8 cellular contexts compared by ENCODE assay signal in the genomic region with DNA sequence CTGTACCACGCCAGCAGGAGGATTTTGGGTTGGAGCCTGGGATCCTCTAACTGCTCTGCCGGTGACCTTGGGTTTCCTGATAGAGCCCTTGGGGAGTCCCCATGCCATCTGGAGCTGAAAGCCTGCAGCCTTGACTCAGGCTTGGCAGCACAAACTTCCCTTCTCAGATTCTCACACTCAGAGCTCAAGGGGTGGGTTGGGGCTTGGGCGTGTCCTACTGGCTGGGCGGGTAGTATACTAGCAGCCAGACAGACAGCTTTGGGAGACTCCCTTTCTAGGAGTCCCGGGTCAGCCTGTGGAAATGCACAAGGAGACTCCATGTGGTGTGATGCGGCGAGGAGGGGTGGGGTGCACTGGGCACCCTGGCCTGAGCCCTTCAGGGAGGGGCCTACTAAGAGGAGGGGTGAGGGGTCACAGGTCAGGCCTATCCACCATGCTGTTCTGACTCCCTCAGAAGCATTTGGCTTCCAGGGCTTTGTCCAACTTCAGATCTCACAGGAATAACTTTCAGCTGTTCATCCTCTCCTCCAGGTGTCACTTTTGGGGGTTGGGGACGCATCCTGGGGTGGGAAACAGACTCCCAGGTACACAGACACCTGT. TPM values are rescaled to one million over a fixed set of nuclear protein-coding genes. Genes with fewer than 3 reads are reported as not detected.
DNase-seq lines count a peak whose midpoint lies in the region; ATAC-seq and TF ChIP-seq lines count a peak whose summit lies in the region.

No MANE protein-coding gene starts in this region.

- H4K20me1 ChIP-seq in GM23248 (ENCODE audit: insufficient read depth): no peaks in the 10 kb centered on the region

- H3F3A ChIP-seq in GM23248 (ENCODE audit: insufficient read depth): no peaks in the 10 kb centered on the region

- H3K79me2 ChIP-seq in GM23248 (ENCODE audit: insufficient read depth): no peaks in the 10 kb centered on the region

- H3K27ac ChIP-seq in GM23248: 0 out of 2 replicates have a peak overlapping the region, but pooled peaks have one; percentile 58

- H3K9me3 ChIP-seq in GM23248 (ENCODE audit: low read depth) (no peaks in the 10 kb centered on the region), adipocyte (ENCODE audit: control insufficient read depth, low read length) (no peaks in the 10 kb centered on the region)

- ATAC-seq in left colon: peak; percentile 87
- no peak for ATAC-seq in HG03175 (IDR thresholded peaks at IDR 0.05; ENCODE audit: unreplicated experiment)

- no peaks in the 10 kb centered on the region for H3K27me3 ChIP-seq in GM23248 (replicated peaks; ENCODE audit: insufficient read depth)
- H3K27me3 ChIP-seq in adipocyte (replicated peaks; ENCODE audit: control insufficient read depth, insufficient read depth, low read length): no peaks in the 10 kb centered on the region

- DNase-seq in AG09309 (ENCODE audit: low read depth): peak; percentile 45
- DNase-seq in GM23248: peak; percentile 92
- DNase-seq in adipocyte (ENCODE audit: low read depth): peak; percentile 58
- peak; percentile 53 to 59 for DNase-seq in left colon
- no peak for DNase-seq in NCI-H146 (lab: John Stamatoyannopoulos, UW)
- no peak for DNase-seq in activated CD4-positive, alpha-beta T cell treated with anti-CD3 and anti-CD28 coated beads for 4 hours
- DNase-seq in activated CD4-positive, alpha-beta T cell treated with anti-CD3 and anti-CD28 coated beads for 1 hour: no peak

- TF ChIP-seq CTCF in AG09309 (IDR thresholded peaks at IDR 0.05; ENCODE audit: control insufficient read depth, insufficient read depth, low read depth, low read length, missing control alignments): no peak

- H3K4me1 ChIP-seq in GM23248 (ENCODE audit: insufficient read depth) (peaks cover 20% of the 10 kb centered on the region), adipocyte (ENCODE audit: control insufficient read depth, insufficient read depth, low read length) (peaks cover 25% of the 10 kb centered on the region)

- H3K9me2 ChIP-seq in GM23248 (ENCODE audit: insufficient read depth): no peaks in the 10 kb centered on the region

- 32% methylated on average over 8 of the region's 8 CpGs for WGBS in GM23248 (ENCODE audit: low coverage in 1 of 2, low lambda C conversion rate in 2 of 2, missing lambda C conversion rate in 2 of 2), 2 experiments

- intact Hi-C loops in left colon (cut with DNase I, micrococcal nuclease): no loop called here

- H3K4me3 ChIP-seq in AG09309 (ENCODE audit: control insufficient read depth, low read depth, low read length): no peak overlapping the region
- H3K4me3 ChIP-seq in GM23248: no peak overlapping the region
- H3K4me3 ChIP-seq in adipocyte (ENCODE audit: low read length): no peak overlapping the region

- no peaks in the 10 kb centered on the region for H3K36me3 ChIP-seq in GM23248 (ENCODE audit: low read depth)
- no peaks in the 10 kb centered on the region for H3K36me3 ChIP-seq in adipocyte (ENCODE audit: control insufficient read depth, insufficient read depth, low read length, severe bottlenecking)

- in situ Hi-C loops in GM23248 (cut with MboI): no loop called here

- H3K9ac ChIP-seq in GM23248: no peak overlapping the region
- no peak overlapping the region for H3K9ac ChIP-seq in adipocyte (ENCODE audit: low read length)

- no peak overlapping the region for H2AFZ ChIP-seq in GM23248

- H3K4me2 ChIP-seq in GM23248 (ENCODE audit: unreplicated experiment): no peak overlapping the region

RNA-seq across cellular contexts. Expression of gene PLXNA1, which starts 21.6 kb away (rescaled TPM):
- 84.7 and 86.1 TPM in 2 replicates for total RNA-seq in GM23248 (2014; rRNA removed; shearing (Covaris generic))
- 12.4 and 13.4 TPM in 2 replicates for polyA plus RNA-seq in GM23248 (2016; fragmentation: Nextera tagmentation; extraction: Ambion mirVana)
- 10 to 100 TPM; 15.4 to 18.0 TPM for total RNA-seq in left colon

Comparison
In these comparisons a context has a peak if more than half of its experiments do, and no peak if none do; other contexts are left out.
1. DNase-seq: peak in AG09309 (single experiment), GM23248 (single experiment), adipocyte (single experiment) and left colon (2 of 2); none in NCI-H146 (single experiment), activated CD4-positive, alpha-beta T cell treated with anti-CD3 and anti-CD28 coated beads for 4 hours (0 of 2) and activated CD4-positive, alpha-beta T cell treated with anti-CD3 and anti-CD28 coated beads for 1 hour (single experiment).